1 cellular context compared by ENCODE assay signal in the genomic region with DNA sequence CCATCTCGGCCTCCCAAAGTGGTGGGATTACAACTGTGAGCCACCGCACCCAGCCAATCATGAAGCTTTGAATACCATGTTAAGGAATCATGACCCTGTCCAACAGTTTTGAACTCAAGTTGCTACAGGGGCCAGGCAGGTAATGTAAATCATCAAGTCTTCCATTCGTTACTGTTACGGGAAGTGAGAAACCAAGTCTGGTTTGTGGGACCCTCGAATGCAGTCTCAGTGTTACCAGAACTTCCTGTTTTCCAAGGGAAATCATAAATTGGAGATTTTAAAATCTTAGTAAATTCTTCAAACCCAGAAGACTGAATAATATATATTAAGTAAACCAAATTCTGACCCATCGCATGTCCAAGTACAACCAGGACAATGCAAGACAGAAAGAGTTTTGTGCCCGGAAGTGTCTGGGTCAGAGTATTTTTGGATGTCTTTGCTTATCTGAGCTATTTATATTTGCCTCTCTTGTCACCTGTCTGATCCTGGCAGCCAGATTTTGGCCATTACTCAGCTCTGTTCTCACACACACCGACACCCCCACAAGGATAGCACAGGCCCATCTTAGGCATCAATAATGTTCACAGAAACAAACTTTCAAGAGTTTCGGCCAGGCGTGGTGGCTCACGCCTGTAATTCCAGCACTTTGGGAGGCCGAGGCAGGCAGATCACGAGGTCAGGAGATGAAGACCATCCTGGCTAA.
TF ChIP-seq lines count a peak whose summit lies in the region.

No MANE protein-coding gene starts in this region.

TF ChIP-seq in endothelial cell of umbilical vein, 7 proteins besides CTCF, POLR2A, EP300 and RAD21 (continued from another document):
- TF ChIP-seq POLR2AphosphoS5 (IDR thresholded peaks at IDR 0.05; ENCODE audit: insufficient read depth, low read depth, low read length) (no peak), JUN (IDR thresholded peaks at IDR 0.05; ENCODE audit: borderline replicate concordance, insufficient read depth, insufficient read length, low read depth) (no peak)
- TF ChIP-seq, protein P1, sequence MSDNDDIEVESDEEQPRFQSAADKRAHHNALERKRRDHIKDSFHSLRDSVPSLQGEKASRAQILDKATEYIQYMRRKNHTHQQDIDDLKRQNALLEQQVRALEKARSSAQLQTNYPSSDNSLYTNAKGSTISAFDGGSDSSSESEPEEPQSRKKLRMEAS (IDR thresholded peaks at IDR 0.05; ENCODE audit: insufficient read depth, insufficient read length) = no peak
TF ChIP-seq in endothelial cell of umbilical vein: peak in this region for 0.
